ENCODE assay signal across 1 cellular context in the genomic region with DNA sequence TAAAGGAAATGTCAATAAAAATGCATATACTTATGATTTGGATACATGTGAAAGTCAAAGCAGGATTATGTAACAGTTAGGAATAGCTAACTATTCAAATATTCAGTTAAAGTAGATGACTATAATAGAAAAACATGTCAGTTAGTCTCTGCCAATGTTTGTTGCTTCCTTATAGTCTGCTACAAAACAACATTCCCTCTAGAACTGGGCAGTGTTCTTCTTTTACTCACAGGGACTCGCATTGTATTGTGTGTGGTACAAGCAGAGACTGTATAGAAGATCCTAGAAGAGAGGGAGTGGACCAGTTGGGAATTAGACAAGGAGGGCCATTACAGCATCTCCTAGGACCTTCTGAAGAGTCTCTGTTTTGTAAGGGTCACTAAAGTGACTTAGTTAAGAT.
TF ChIP-seq lines count a peak whose summit lies in the region.

No MANE protein-coding gene starts in this region.

TF ChIP-seq in IMR-90, 13 proteins besides CTCF, POLR2A, EP300 and RAD21:
- no peak for TF ChIP-seq NFE2L2 (IDR thresholded peaks at IDR 0.05; ENCODE audit: low read depth, low read length)
- no peak for TF ChIP-seq CEBPB (IDR thresholded peaks at IDR 0.05; ENCODE audit: low read depth, low read length)
- TF ChIP-seq, protein P1, sequence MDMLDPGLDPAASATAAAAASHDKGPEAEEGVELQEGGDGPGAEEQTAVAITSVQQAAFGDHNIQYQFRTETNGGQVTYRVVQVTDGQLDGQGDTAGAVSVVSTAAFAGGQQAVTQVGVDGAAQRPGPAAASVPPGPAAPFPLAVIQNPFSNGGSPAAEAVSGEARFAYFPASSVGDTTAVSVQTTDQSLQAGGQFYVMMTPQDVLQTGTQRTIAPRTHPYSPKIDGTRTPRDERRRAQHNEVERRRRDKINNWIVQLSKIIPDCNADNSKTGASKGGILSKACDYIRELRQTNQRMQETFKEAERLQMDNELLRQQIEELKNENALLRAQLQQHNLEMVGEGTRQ (IDR thresholded peaks at IDR 0.05; ENCODE audit: low read depth, low read length) = no peak
- TF ChIP-seq MXI1 (IDR thresholded peaks at IDR 0.05; ENCODE audit: borderline replicate concordance, low read depth, low read length) = no peak
TF ChIP-seq in IMR-90: peak in this region for 0.
